Comparison of ENCODE assay signal across 14 cellular contexts in the genomic region with DNA sequence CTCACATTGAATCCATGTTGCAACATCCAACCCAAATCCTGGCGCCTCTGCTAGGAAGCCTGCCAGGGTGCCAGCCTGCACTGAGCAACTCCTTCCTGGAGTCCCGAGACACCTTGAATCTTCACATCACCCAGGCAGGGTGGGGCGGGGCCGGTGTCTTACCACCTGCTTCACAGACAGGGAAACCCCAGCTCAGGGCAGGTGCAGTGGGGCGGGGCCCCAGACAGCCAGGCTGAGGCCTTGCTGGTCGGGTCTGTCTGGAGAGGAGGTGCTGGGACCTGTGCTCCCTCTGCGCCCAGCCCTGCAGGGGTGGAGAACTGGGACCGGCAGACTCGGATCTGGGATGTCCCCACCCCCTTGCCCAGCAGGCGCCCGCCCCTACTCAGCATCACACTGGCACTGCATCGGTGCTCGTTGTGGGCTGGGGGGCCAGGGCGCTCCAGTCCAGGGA. TPM values are rescaled to one million over a fixed set of nuclear protein-coding genes. Genes with fewer than 3 reads are reported as not detected.
DNase-seq lines count a peak whose midpoint lies in the region; ATAC-seq and TF ChIP-seq lines count a peak whose summit lies in the region.
"Had no signal": no experiment of that assay in that cellular context is flagged by ENCODE, and none has a peak within 500 bp of the region (broad histone marks: within the 10 kb centered on the region; RNA-seq: fewer than 3 reads in every experiment).

No MANE protein-coding gene starts in this region.

- CTCF ChIA-PET in CD8-positive, alpha-beta T cell (lab: Charles Lee): interaction anchor here (1.3 to 1.9 kb wide), 2 partner anchors 9 to 164 kb away, joined by 3 to 6 read pairs; no protein-coding TSS in a partner anchor
- CTCF ChIA-PET in IMR-90 (lab: Yijun Ruan, JAX): interaction anchor here (0.6 to 1.2 kb wide), 3 partner anchors 10 to 70 kb away, joined by 3 to 4 read pairs (median 4); no protein-coding TSS in a partner anchor

- no peak overlapping the region for H2BK15ac ChIP-seq in IMR-90 (ENCODE audit: low read depth, low read length)

- no peak overlapping the region for H2BK20ac ChIP-seq in IMR-90 (ENCODE audit: low read depth, low read length)

- TF ChIP-seq RAD21 in IMR-90 (IDR thresholded peaks at IDR 0.05; ENCODE audit: low read length): no peak

- no peak for TF ChIP-seq EP300 in gastroesophageal sphincter (IDR thresholded peaks at IDR 0.05)

- peak in 1 of 7 experiments; percentile 61 for DNase-seq in CD8-positive, alpha-beta T cell
- no peak for DNase-seq in IMR-90
- no peak for DNase-seq in RWPE2 (ENCODE audit: low spot score)
- peak; percentile 28 to 51 (median 45) for DNase-seq in right lobe of liver
- no peak for DNase-seq in NCI-H1436 treated with DMSO at 0.1 percent for 48 hours (lab: John Stamatoyannopoulos, UW)
- no peak for DNase-seq in dedifferentiated amniotic fluid mesenchymal stem cell (ENCODE audit: extremely low spot score)
- DNase-seq in glutamatergic neuron: no peak
- DNase-seq: activated CD4-positive, alpha-beta memory T cell treated with anti-CD3 and anti-CD28 coated beads, Interleukin-2, amount 10 ng/mL, durations not matched to agents 7 days and 5 days; activated naive CD4-positive, alpha-beta T cell treated with Interleukin-2 at 50 U/mL for 16 hours; NCI-H1048 had no signal

- in situ Hi-C loops in IMR-90 (cut with MboI; ENCODE audit: low sequenced_read_pairs): no loop called here

- H3K27me3 Mint-ChIP-seq in CD8-positive, alpha-beta T cell (ENCODE audit: low read depth): no peaks in the 10 kb centered on the region
- peaks cover 2% of the 10 kb centered on the region for H3K27me3 Mint-ChIP-seq in glutamatergic neuron (ENCODE audit: unreplicated experiment)
- H3K27me3 Mint-ChIP-seq: activated CD4-positive, alpha-beta memory T cell treated with anti-CD3 and anti-CD28 coated beads, Interleukin-2, amount 10 ng/mL, durations not matched to agents 7 days and 5 days; progenitor cell of endocrine pancreas had no signal

- H3K4me3 ChIP-seq in CD8-positive, alpha-beta T cell (ENCODE audit: low read depth, low read length): no peak overlapping the region
- H3K4me3 ChIP-seq in IMR-90 (ENCODE audit: insufficient read depth, low read depth, low read length): no peak overlapping the region
- H3K4me3 ChIP-seq in RWPE2 (ENCODE audit: severe bottlenecking): no peak overlapping the region
- no peak overlapping the region for H3K4me3 ChIP-seq in right lobe of liver
- no peak overlapping the region for H3K4me3 ChIP-seq in gastroesophageal sphincter

- no peak overlapping the region for H4K5ac ChIP-seq in IMR-90 (ENCODE audit: low read depth, low read length)

- H3K9me1 ChIP-seq in IMR-90 (ENCODE audit: insufficient read depth, low read length): no peaks in the 10 kb centered on the region

- H2AK5ac ChIP-seq in IMR-90 (ENCODE audit: low read depth, low read length): no peak overlapping the region

- no peak overlapping the region for H3K9ac ChIP-seq in IMR-90 (ENCODE audit: low read depth, low read length)

- no peaks in the 10 kb centered on the region for H3K9me3 Mint-ChIP-seq in CD8-positive, alpha-beta T cell
- H3K9me3 Mint-ChIP-seq in glutamatergic neuron (ENCODE audit: unreplicated experiment): peaks cover 1% of the 10 kb centered on the region
- H3K9me3 Mint-ChIP-seq: activated CD4-positive, alpha-beta memory T cell treated with anti-CD3 and anti-CD28 coated beads, Interleukin-2, amount 10 ng/mL, durations not matched to agents 7 days and 5 days; stimulated activated effector memory CD8-positive, alpha-beta T cell treated with anti-CD3 and anti-CD28 coated beads, Interleukin-12 subunit alpha, Interleukin-12 subunit beta, amount 100 ng/mL, for 72 hours had no signal

- peaks cover 12% of the 10 kb centered on the region for H3K4me1 Mint-ChIP-seq in CD8-positive, alpha-beta T cell (ENCODE audit: low read depth)
- no peaks in the 10 kb centered on the region for H3K4me1 Mint-ChIP-seq in glutamatergic neuron (ENCODE audit: low read depth, unreplicated experiment)
- H3K4me1 Mint-ChIP-seq: activated CD4-positive, alpha-beta memory T cell treated with anti-CD3 and anti-CD28 coated beads, Interleukin-2, amount 10 ng/mL, durations not matched to agents 7 days and 5 days had no signal

- no peak overlapping the region for H3K27ac Mint-ChIP-seq in CD8-positive, alpha-beta T cell
- no peak overlapping the region for H3K27ac Mint-ChIP-seq in glutamatergic neuron (ENCODE audit: unreplicated experiment)
- H3K27ac Mint-ChIP-seq: activated CD4-positive, alpha-beta memory T cell treated with anti-CD3 and anti-CD28 coated beads, Interleukin-2, amount 10 ng/mL, durations not matched to agents 7 days and 5 days; progenitor cell of endocrine pancreas; stimulated activated effector memory CD8-positive, alpha-beta T cell treated with anti-CD3 and anti-CD28 coated beads, Interleukin-12 subunit alpha, Interleukin-12 subunit beta, amount 100 ng/mL, for 72 hours had no signal

- H4K20me1 ChIP-seq in IMR-90 (ENCODE audit: insufficient read depth, low read length): no peaks in the 10 kb centered on the region; the same call in 1 of the 2 replicates

- ATAC-seq in CD8-positive, alpha-beta T cell: peak; percentile 54
- ATAC-seq in IMR-90 (ENCODE audit: low read depth): no peak
- peak; percentile 16; the same call in 2 of the 3 replicates for ATAC-seq in RWPE2 (ENCODE audit: low read depth)
- ATAC-seq in right lobe of liver: peak in 1 of 4 donors; percentile 2
- no peak for ATAC-seq in gastroesophageal sphincter
- ATAC-seq: stimulated activated effector memory CD8-positive, alpha-beta T cell treated with anti-CD3 and anti-CD28 coated beads, Interleukin-12 subunit alpha, Interleukin-12 subunit beta, amount 100 ng/mL, for 72 hours had no signal

- intact Hi-C loops in CD8-positive, alpha-beta T cell (cut with DNase I, micrococcal nuclease): no loop called here
- intact Hi-C loops in IMR-90 (cut with micrococcal nuclease): loop anchor here (1.0 kb wide), 1 partner anchor 61 kb away; no protein-coding TSS in a partner anchor
- intact Hi-C loops in right lobe of liver (cut with DNase I): loop anchor here in 1 of 2 donors (5.0 kb wide), 1 partner anchor 169 kb away; no protein-coding TSS in a partner anchor

- POLR2A ChIA-PET in CD8-positive, alpha-beta T cell (lab: Charles Lee): interaction anchor here (1.5 kb wide), 1 partner anchor 9 kb away, joined by 5 read pairs; no protein-coding TSS in a partner anchor
- POLR2A ChIA-PET in IMR-90 (lab: Charles Lee; ENCODE audit: unreplicated experiment): no interaction called here

- no peak overlapping the region for H3K4me3 Mint-ChIP-seq in CD8-positive, alpha-beta T cell
- H3K4me3 Mint-ChIP-seq in glutamatergic neuron (ENCODE audit: unreplicated experiment): no peak overlapping the region
- H3K4me3 Mint-ChIP-seq: activated CD4-positive, alpha-beta memory T cell treated with anti-CD3 and anti-CD28 coated beads, Interleukin-2, amount 10 ng/mL, durations not matched to agents 7 days and 5 days; stimulated activated effector memory CD8-positive, alpha-beta T cell treated with anti-CD3 and anti-CD28 coated beads, Interleukin-12 subunit alpha, Interleukin-12 subunit beta, amount 100 ng/mL, for 72 hours had no signal

- no peak overlapping the region for H3K23ac ChIP-seq in IMR-90 (ENCODE audit: low read depth, low read length)

- H3K56ac ChIP-seq in IMR-90 (ENCODE audit: extremely low read depth, insufficient read depth, low read length): no peak overlapping the region

- H2BK5ac ChIP-seq in IMR-90 (ENCODE audit: low read depth, low read length, poor library complexity, severe bottlenecking): no peak overlapping the region

- H2AK9ac ChIP-seq in IMR-90 (replicated peaks; ENCODE audit: low read depth, low read length, poor library complexity): peak overlapping the region; percentile 61

- H3K27me3 ChIP-seq in CD8-positive, alpha-beta T cell (ENCODE audit: insufficient read depth, low read length): no peaks in the 10 kb centered on the region
- H3K27me3 ChIP-seq in IMR-90 (ENCODE audit: control insufficient read depth, insufficient read depth, low read length) (no peaks in the 10 kb centered on the region; the same call in 1 of the 2 replicates), RWPE2 (ENCODE audit: insufficient read depth, poor library complexity, severe bottlenecking) (no peaks in the 10 kb centered on the region), right lobe of liver (no peaks in the 10 kb centered on the region), gastroesophageal sphincter (no peaks in the 10 kb centered on the region)

- no peaks in the 10 kb centered on the region for H3K79me1 ChIP-seq in IMR-90 (ENCODE audit: low read depth in 1 of 2, low read length in 2 of 2)

- 56% methylated on average over 5 of the region's 14 CpGs; no CpG with 5 or more reads in 1 of the 2 experiments for WGBS in IMR-90 (ENCODE audit: extremely low coverage in 2 of 2, insufficient read length in 1 of 2), 2 experiments
- WGBS in right lobe of liver (ENCODE audit: insufficient coverage, low coverage, low lambda C conversion rate, missing lambda C conversion rate): 60% methylated on average over 1 of the region's 14 CpGs
- no CpG with 5 or more reads among the region's 14 CpGs for WGBS in gastroesophageal sphincter (ENCODE audit: low coverage in 1 of 2), 2 donors

- TF ChIP-seq CTCF in CD8-positive, alpha-beta T cell (IDR thresholded peaks at IDR 0.05): no peak
- no peak for TF ChIP-seq CTCF in IMR-90 (conservative IDR thresholded peaks at IDR 0.05; ENCODE audit: low read depth, low read length)
- TF ChIP-seq CTCF in RWPE2 (IDR thresholded peaks at IDR 0.05; ENCODE audit: poor library complexity, severe bottlenecking): no peak
- TF ChIP-seq CTCF in right lobe of liver (IDR thresholded peaks at IDR 0.05): no peak
- no peak for TF ChIP-seq CTCF in gastroesophageal sphincter (IDR thresholded peaks at IDR 0.05)
- TF ChIP-seq CTCF in glutamatergic neuron (IDR thresholded peaks at IDR 0.05; ENCODE audit: partially characterized antibody, unreplicated experiment): no peak

- H2BK120ac ChIP-seq in IMR-90 (ENCODE audit: low read depth, low read length): no peak overlapping the region

- no peak overlapping the region for H4K8ac ChIP-seq in IMR-90 (ENCODE audit: low read depth in 2 of 2, low read length in 2 of 2)

- no peaks in the 10 kb centered on the region for H3K9me3 ChIP-seq in CD8-positive, alpha-beta T cell (ENCODE audit: low read length)
- H3K9me3 ChIP-seq in IMR-90 (ENCODE audit: control insufficient read depth, insufficient read depth, low read length) (no peaks in the 10 kb centered on the region), RWPE2 (ENCODE audit: severe bottlenecking) (no peaks in the 10 kb centered on the region), right lobe of liver (no peaks in the 10 kb centered on the region), gastroesophageal sphincter (no peaks in the 10 kb centered on the region)

- H3K18ac ChIP-seq in IMR-90 (ENCODE audit: low read depth, low read length): no peak overlapping the region

- no peak overlapping the region for H2AFZ ChIP-seq in IMR-90 (replicated peaks; ENCODE audit: low read length, poor library complexity)

- H3K36me3 Mint-ChIP-seq in CD8-positive, alpha-beta T cell: peaks cover 17% of the 10 kb centered on the region
- H3K36me3 Mint-ChIP-seq in glutamatergic neuron (ENCODE audit: unreplicated experiment): no peaks in the 10 kb centered on the region
- H3K36me3 Mint-ChIP-seq: stimulated activated effector memory CD8-positive, alpha-beta T cell treated with anti-CD3 and anti-CD28 coated beads, Interleukin-12 subunit alpha, Interleukin-12 subunit beta, amount 100 ng/mL, for 72 hours had no signal

- no peak overlapping the region for H3K4me2 ChIP-seq in IMR-90 (ENCODE audit: low read depth, low read length)

- H3K4me1 ChIP-seq in CD8-positive, alpha-beta T cell (ENCODE audit: insufficient read depth, low read length): peaks cover 9% of the 10 kb centered on the region
- H3K4me1 ChIP-seq in IMR-90 (ENCODE audit: control insufficient read depth, insufficient read depth, low read length): peaks cover 5% of the 10 kb centered on the region
- no peaks in the 10 kb centered on the region for H3K4me1 ChIP-seq in RWPE2 (ENCODE audit: insufficient read depth, poor library complexity, severe bottlenecking)
- H3K4me1 ChIP-seq in right lobe of liver: peaks cover 0 to 5% (median 0%) of the 10 kb centered on the region in 4 donors
- H3K4me1 ChIP-seq in gastroesophageal sphincter: peaks cover 0 to 13% (median 6%) of the 10 kb centered on the region in 3 donors

- no peak for TF ChIP-seq POLR2A in IMR-90 (IDR thresholded peaks at IDR 0.05; ENCODE audit: low read depth, low read length)
- no peak for TF ChIP-seq POLR2A in right lobe of liver (IDR thresholded peaks at IDR 0.05)
- no peak for TF ChIP-seq POLR2A in gastroesophageal sphincter (IDR thresholded peaks at IDR 0.05)

- H3K36me3 ChIP-seq in CD8-positive, alpha-beta T cell (ENCODE audit: insufficient read depth, low read length): peaks cover 9% of the 10 kb centered on the region
- H3K36me3 ChIP-seq in IMR-90 (ENCODE audit: control insufficient read depth, insufficient read depth, low read length) (no peaks in the 10 kb centered on the region), RWPE2 (ENCODE audit: low read depth) (peaks cover 93% of the 10 kb centered on the region), right lobe of liver (peaks cover 9 to 48% (median 24%) of the 10 kb centered on the region in 4 donors), gastroesophageal sphincter (peaks cover 0 to 30% of the 10 kb centered on the region in 2 donors)

- dilution Hi-C loops in IMR-90 (cut with HindIII; ENCODE audit: low sequenced_read_pairs, unreplicated experiment): no loop called here

- H4K91ac ChIP-seq in IMR-90 (ENCODE audit: insufficient read depth, low read depth, low read length): no peak overlapping the region

- BruUV-seq in IMR-90 (replicated peaks; lab: Mats Ljungman, UMichigan): no TSS peak

- H3K27ac ChIP-seq in CD8-positive, alpha-beta T cell (ENCODE audit: low read depth, low read length): no peak overlapping the region
- H3K27ac ChIP-seq in IMR-90 (ENCODE audit: insufficient read depth, low read length): no peak overlapping the region
- no peak overlapping the region for H3K27ac ChIP-seq in RWPE2 (ENCODE audit: poor library complexity, severe bottlenecking)
- H3K27ac ChIP-seq in right lobe of liver: no peak overlapping the region
- H3K27ac ChIP-seq in gastroesophageal sphincter: no peak overlapping the region

- H3K4ac ChIP-seq in IMR-90 (ENCODE audit: low read depth, low read length): no peak overlapping the region

- no peak overlapping the region for H3K14ac ChIP-seq in IMR-90 (replicated peaks; ENCODE audit: low read depth, low read length)

RNA-seq across cellular contexts. Expression of a gene that starts 31.5 kb away (rescaled TPM):
- total RNA-seq in CD8-positive, alpha-beta T cell: not detected
- 1.1 and 1.3 TPM in 2 replicates for total RNA-seq in IMR-90 (2012; rRNA removed)
- polyA plus RNA-seq in IMR-90 (2012; rRNA removed): 8.9 and 9.5 TPM in 2 replicates
- polyA plus RNA-seq in IMR-90 (2012; cell fraction: cytosol; rRNA removed): 5.3 and 12.8 TPM in 2 replicates
- polyA plus RNA-seq in IMR-90 (2012; cell fraction: nucleus; rRNA removed; ENCODE audit: low replicate concordance): 3.7 and 5.2 TPM in 2 replicates
- 1 to 10 TPM in 3 of 6 experiments, under 1 TPM in 3; 0.32 to 1.6 (median 1.0) TPM for total RNA-seq in right lobe of liver
- 10 to 100 TPM; 30.2 to 80.5 (median 59.9) TPM for total RNA-seq in gastroesophageal sphincter
- 0.64 TPM for total RNA-seq in glutamatergic neuron (ENCODE audit: unreplicated experiment)
- total RNA-seq: activated CD4-positive, alpha-beta memory T cell treated with anti-CD3 and anti-CD28 coated beads, Interleukin-2, amount 10 ng/mL, durations not matched to agents 7 days and 5 days; T-helper 1 cell treated with Interleukin-12 subunit alpha and Interleukin-12 subunit beta and Interleukin-4 antibody, amounts not matched to agents 30 ng/mL and 1 ng/mL, for 36 hours had no signal

RNA-seq across cellular contexts. Expression of a gene that starts 39.0 kb away (rescaled TPM):
- total RNA-seq in CD8-positive, alpha-beta T cell: 100 to 1,000 TPM in 1 of 2 experiments, 10 to 100 TPM in 1; 90.7 to 102 TPM
- total RNA-seq in IMR-90 (2012; rRNA removed) (1.4 and 1.6 TPM in 2 replicates), right lobe of liver (10 to 100 TPM; 13.2 to 48.0 (median 24.9) TPM), gastroesophageal sphincter (10 to 100 TPM in 3 of 4 donors, 1 to 10 TPM in 1; 9.6 to 12.9 (median 12.6) TPM), glutamatergic neuron (ENCODE audit: unreplicated experiment) (not detected)
- polyA plus RNA-seq in IMR-90 (2012; rRNA removed): 2.2 and 2.3 TPM in 2 replicates
- 2.4 and 2.5 TPM in 2 replicates for polyA plus RNA-seq in IMR-90 (2012; cell fraction: cytosol; rRNA removed)
- 7.2 and 19.2 TPM in 2 replicates for polyA plus RNA-seq in IMR-90 (2012; cell fraction: nucleus; rRNA removed; ENCODE audit: low replicate concordance)

Comparison
In these comparisons a context has a peak if more than half of its experiments do, and no peak if none do; other contexts are left out.
1. ATAC-seq: peak in CD8-positive, alpha-beta T cell (single experiment) and RWPE2 (single experiment); none in IMR-90 (single experiment) and gastroesophageal sphincter (single experiment).
2. DNase-seq: peak in right lobe of liver (3 of 3); none in IMR-90 (single experiment), RWPE2 (single experiment), NCI-H1436 treated with DMSO at 0.1 percent for 48 hours (single experiment), dedifferentiated amniotic fluid mesenchymal stem cell (single experiment) and glutamatergic neuron (single experiment).
3. RNA of a gene that starts 31.5 kb away (total RNA-seq): 30.2 to 80.5 TPM in gastroesophageal sphincter; 1.1 to 1.3 TPM in IMR-90, 0.32 to 1.6 TPM in right lobe of liver, 0.64 TPM in glutamatergic neuron (single experiment) and not detected in CD8-positive, alpha-beta T cell; every median in the first group is over 10 times any median in the second.